In genomic region chr18:9742588-9743131, GRCh38 we compare ENCODE assay signal across 10 cellular contexts. TPM values are rescaled to one million over a fixed set of nuclear protein-coding genes. Genes with fewer than 3 reads are reported as not detected.
DNase-seq lines count a peak whose midpoint lies in the region; ATAC-seq and TF ChIP-seq lines count a peak whose summit lies in the region.
"Had no signal": no experiment of that assay in that cellular context is flagged by ENCODE, and none has a peak within 500 bp of the region (broad histone marks: within the 10 kb centered on the region; RNA-seq: fewer than 3 reads in every experiment).

No MANE protein-coding gene starts in this region.

- H3K27me3 ChIP-seq in adipocyte (replicated peaks; ENCODE audit: control insufficient read depth, insufficient read depth, low read length) (no peaks in the 10 kb centered on the region), rectal smooth muscle tissue (ENCODE audit: control insufficient read depth, insufficient read depth, low read length) (no peaks in the 10 kb centered on the region), body of pancreas (no peaks in the 10 kb centered on the region)
- no peaks in the 10 kb centered on the region for H3K27me3 ChIP-seq in naive thymus-derived CD4-positive, alpha-beta T cell (ENCODE audit: control insufficient read depth in 2 of 2, insufficient read depth in 2 of 2, low read length in 2 of 2)

- TF ChIP-seq POLR2A in body of pancreas (IDR thresholded peaks at IDR 0.05) = no peak

- H3K9me3 ChIP-seq in adipocyte (ENCODE audit: control insufficient read depth, low read length) (no peaks in the 10 kb centered on the region), body of pancreas (no peaks in the 10 kb centered on the region)
- H3K9me3 ChIP-seq in naive thymus-derived CD4-positive, alpha-beta T cell (ENCODE audit: control insufficient read depth in 2 of 3, low read length in 3 of 3) = no peaks in the 10 kb centered on the region

- DNase-seq in GM03348 (ENCODE audit: low spot score) (peak; percentile 21), adipocyte (ENCODE audit: low read depth) (no peak), left ventricle myocardium superior (no peak), body of pancreas (no peak)
- DNase-seq in naive thymus-derived CD4-positive, alpha-beta T cell = no peak
- DNase-seq in stimulated activated naive B cell treated with anti-CD40 and anti-IgM and Interleukin-4, amounts not matched to agents 10 μg/mL and 1 μg/mL and 100 μg/mL, for 72 hours = no peak
- DNase-seq: GDM1, NCI-H446 treated with DMSO at 0.1 percent for 48 hours had no signal

- no peak for TF ChIP-seq CTCF in body of pancreas (IDR thresholded peaks at IDR 0.05)

- no peak overlapping the region for H3K4me3 Mint-ChIP-seq in naive thymus-derived CD4-positive, alpha-beta T cell
- no peak overlapping the region for H3K4me3 Mint-ChIP-seq in stimulated activated naive B cell treated with anti-CD40 and anti-IgM and Interleukin-4, amounts not matched to agents 10 μg/mL and 1 μg/mL and 100 μg/mL, for 72 hours

- no peaks in the 10 kb centered on the region for H3K4me1 Mint-ChIP-seq in naive thymus-derived CD4-positive, alpha-beta T cell
- peaks cover 7 to 17% of the 10 kb centered on the region in 2 donors for H3K4me1 Mint-ChIP-seq in stimulated activated naive B cell treated with anti-CD40 and anti-IgM and Interleukin-4, amounts not matched to agents 10 μg/mL and 1 μg/mL and 100 μg/mL, for 72 hours

- H3K4me1 ChIP-seq in adipocyte (ENCODE audit: control insufficient read depth, insufficient read depth, low read length) = peaks cover 30% of the 10 kb centered on the region
- peaks cover 2% of the 10 kb centered on the region for H3K4me1 ChIP-seq in rectal smooth muscle tissue (ENCODE audit: control insufficient read depth, insufficient read depth, low read length)
- no peaks in the 10 kb centered on the region for H3K4me1 ChIP-seq in naive thymus-derived CD4-positive, alpha-beta T cell (ENCODE audit: control insufficient read depth in 2 of 2, insufficient read depth in 2 of 2, low read length in 2 of 2)
- peaks cover 16% of the 10 kb centered on the region for H3K4me1 ChIP-seq in body of pancreas

- H3K27ac ChIP-seq in rectal smooth muscle tissue (ENCODE audit: low read depth, low read length) = no peak overlapping the region
- no peak overlapping the region for H3K27ac ChIP-seq in naive thymus-derived CD4-positive, alpha-beta T cell (ENCODE audit: low read depth, low read length)
- peak overlapping the region in 1 of 4 donors; percentile 14 for H3K27ac ChIP-seq in body of pancreas

- H3K36me3 ChIP-seq in adipocyte (ENCODE audit: control insufficient read depth, insufficient read depth, low read length, severe bottlenecking) = no peaks in the 10 kb centered on the region
- no peaks in the 10 kb centered on the region for H3K36me3 ChIP-seq in rectal smooth muscle tissue (ENCODE audit: control insufficient read depth, insufficient read depth, low read length)
- H3K36me3 ChIP-seq in naive thymus-derived CD4-positive, alpha-beta T cell (ENCODE audit: control insufficient read depth in 2 of 3, insufficient read depth in 3 of 3, low read length in 3 of 3) = no peaks in the 10 kb centered on the region
- H3K36me3 ChIP-seq in body of pancreas (replicated peaks in 1 of 2; ENCODE audit: insufficient read depth in 1 of 2, low read depth in 2 of 2) = no peaks in the 10 kb centered on the region

- H3K9ac ChIP-seq in adipocyte (ENCODE audit: low read length) = no peak overlapping the region
- no peak overlapping the region for H3K9ac ChIP-seq in rectal smooth muscle tissue (ENCODE audit: low read length)

- POLR2A ChIA-PET in naive thymus-derived CD4-positive, alpha-beta T cell (lab: Charles Lee) = no interaction called here

- H3K27me3 Mint-ChIP-seq in naive thymus-derived CD4-positive, alpha-beta T cell = peaks cover 26 to 57% (median 29%) of the 10 kb centered on the region in 5 donors
- H3K27me3 Mint-ChIP-seq in stimulated activated naive B cell treated with anti-CD40 and anti-IgM and Interleukin-4, amounts not matched to agents 10 μg/mL and 1 μg/mL and 100 μg/mL, for 72 hours = peaks cover 6 to 20% of the 10 kb centered on the region in 2 donors

- H3K36me3 Mint-ChIP-seq in naive thymus-derived CD4-positive, alpha-beta T cell = no peaks in the 10 kb centered on the region
- H3K36me3 Mint-ChIP-seq in stimulated activated naive B cell treated with anti-CD40 and anti-IgM and Interleukin-4, amounts not matched to agents 10 μg/mL and 1 μg/mL and 100 μg/mL, for 72 hours = peaks cover 0 to 6% of the 10 kb centered on the region in 2 donors

- peaks cover 0 to 1% (median 0%) of the 10 kb centered on the region in 11 donors for H3K9me3 Mint-ChIP-seq in naive thymus-derived CD4-positive, alpha-beta T cell
- H3K9me3 Mint-ChIP-seq in stimulated activated naive B cell treated with anti-CD40 and anti-IgM and Interleukin-4, amounts not matched to agents 10 μg/mL and 1 μg/mL and 100 μg/mL, for 72 hours = no peaks in the 10 kb centered on the region

- WGBS in body of pancreas, 2 donors = 33 to 39% methylated on average over 8 of the region's 8 CpGs

- CTCF ChIA-PET in naive thymus-derived CD4-positive, alpha-beta T cell (lab: Charles Lee) = no interaction called here

- peak overlapping the region; percentile 3 for H3K4me3 ChIP-seq in adipocyte (ENCODE audit: low read length)
- H3K4me3 ChIP-seq in rectal smooth muscle tissue (ENCODE audit: low read length) = peak overlapping the region; percentile 22
- H3K4me3 ChIP-seq in naive thymus-derived CD4-positive, alpha-beta T cell (ENCODE audit: low read length) = no peak overlapping the region
- H3K4me3 ChIP-seq in body of pancreas = no peak overlapping the region

- ATAC-seq in left ventricle myocardium superior (peak; percentile 77), body of pancreas (no peak), HG03460 (IDR thresholded peaks at IDR 0.05; ENCODE audit: unreplicated experiment) (no peak)
- no peak for ATAC-seq in naive thymus-derived CD4-positive, alpha-beta T cell
- ATAC-seq in stimulated activated naive B cell treated with anti-CD40 and anti-IgM and Interleukin-4, amounts not matched to agents 10 μg/mL and 1 μg/mL and 100 μg/mL, for 72 hours (replicated peaks) = no peak

- no peak overlapping the region for H3K27ac Mint-ChIP-seq in naive thymus-derived CD4-positive, alpha-beta T cell
- no peak overlapping the region for H3K27ac Mint-ChIP-seq in stimulated activated naive B cell treated with anti-CD40 and anti-IgM and Interleukin-4, amounts not matched to agents 10 μg/mL and 1 μg/mL and 100 μg/mL, for 72 hours

- intact Hi-C loops in left ventricle myocardium superior (cut with micrococcal nuclease) = no loop called here
- intact Hi-C loops in naive thymus-derived CD4-positive, alpha-beta T cell (cut with micrococcal nuclease) = no loop called here
- intact Hi-C loops in body of pancreas (cut with DNase I) = no loop called here

RNA-seq across cellular contexts. Expression of gene RAB31, which starts 34.6 kb away (rescaled TPM):
- total RNA-seq in left ventricle myocardium superior (7.6 TPM), body of pancreas (1 to 10 TPM; 4.3 to 8.0 TPM)
- total RNA-seq in naive thymus-derived CD4-positive, alpha-beta T cell = 10 to 100 TPM in 1 of 5 experiments, 1 to 10 TPM in 4; 1.1 to 48.6 (median 2.3) TPM
- polyA plus RNA-seq in naive thymus-derived CD4-positive, alpha-beta T cell = under 1 TPM; 0.41 to 0.76 TPM

Comparison
In these comparisons a context has a peak if more than half of its experiments do, and no peak if none do; other contexts are left out.
1. H3K4me3 ChIP-seq: peak in adipocyte (single experiment) and rectal smooth muscle tissue (single experiment); none in naive thymus-derived CD4-positive, alpha-beta T cell (single experiment) and body of pancreas (0 of 2).